In genomic region chr9:35914307-35914807, GRCh38 we compare ENCODE assay signal across 1 cellular context.
TF ChIP-seq lines count a peak whose summit lies in the region.

No MANE protein-coding gene starts in this region.

TF ChIP-seq in SK-N-SH, 30 proteins besides CTCF, POLR2A, EP300 and RAD21 (continued from another document):
- TF ChIP-seq REST (IDR thresholded peaks at IDR 0.05; ENCODE audit: low read depth, low read length) (no peak), FOSL2 (IDR thresholded peaks at IDR 0.05; ENCODE audit: borderline replicate concordance, low read depth) (no peak), USF2 (IDR thresholded peaks at IDR 0.05; ENCODE audit: borderline replicate concordance, low read depth, low read length) (no peak), MXI1 (IDR thresholded peaks at IDR 0.05; ENCODE audit: low read depth, low read length) (no peak)
TF ChIP-seq in SK-N-SH: peak in this region for 0.
